ENCODE assay signal across 9 cellular contexts in genomic region chr3:139433089-139433488, GRCh38. TPM values are rescaled to one million over a fixed set of nuclear protein-coding genes. Genes with fewer than 3 reads are reported as not detected.
"Had no signal": no experiment of that assay in that cellular context is flagged by ENCODE, and none has a peak within 500 bp of the region (broad histone marks: within the 10 kb centered on the region; RNA-seq: fewer than 3 reads in every experiment).

No MANE protein-coding gene starts in this region.

- H3K27me3 Mint-ChIP-seq: IgD-negative memory B cell had no signal

- H3K27ac ChIP-seq: HL-60, KMS-11 had no signal

- H3K9me3 Mint-ChIP-seq: IgD-negative memory B cell had no signal

- DNase-seq: IMR-90, KBM-7, KG1 had no signal

- H3K4me1 Mint-ChIP-seq: IgD-negative memory B cell had no signal

- H3K27ac Mint-ChIP-seq: IgD-negative memory B cell had no signal

- H3K4me2 ChIP-seq: KMS-11 had no signal

- H3K4me3 Mint-ChIP-seq: IgD-negative memory B cell had no signal

- H3K9ac ChIP-seq: KMS-11 had no signal

- FAIRE-seq: HTR-8/SVneo had no signal

RNA-seq across cellular contexts. Expression of gene RBP2, which starts 43.2 kb away (rescaled TPM):
- total RNA-seq: HT-29, HT1080, IMR-90 had no signal
- polyA plus RNA-seq: IgD-negative memory B cell, IMR-90 had no signal
